In genomic region chr2:102895386-102895785, GRCh38 we compare ENCODE assay signal across 1 cellular context.
TF ChIP-seq lines count a peak whose summit lies in the region.

No MANE protein-coding gene starts in this region.

TF ChIP-seq in WTC11, 78 proteins besides CTCF, POLR2A, EP300 and RAD21 (continued from another document):
- no peak for TF ChIP-seq E2F4 (CRISPR knock-in tag; IDR thresholded peaks at IDR 0.05; ENCODE audit: borderline replicate concordance, low read depth)
- no peak for TF ChIP-seq SMAD3 (CRISPR knock-in tag; IDR thresholded peaks at IDR 0.05; ENCODE audit: borderline replicate concordance)
- no peak for TF ChIP-seq AR (CRISPR knock-in tag; IDR thresholded peaks at IDR 0.05)
- TF ChIP-seq USF2 (CRISPR knock-in tag; IDR thresholded peaks at IDR 0.05), result no peak
- TF ChIP-seq ZNF232 (CRISPR knock-in tag; IDR thresholded peaks at IDR 0.05), result no peak
- no peak for TF ChIP-seq ESRRA (CRISPR knock-in tag; IDR thresholded peaks at IDR 0.05; ENCODE audit: borderline replicate concordance)
- no peak for TF ChIP-seq ELF4 (CRISPR knock-in tag; IDR thresholded peaks at IDR 0.05; ENCODE audit: low read depth)
